Comparison of ENCODE assay signal across 8 cellular contexts in the genomic region with DNA sequence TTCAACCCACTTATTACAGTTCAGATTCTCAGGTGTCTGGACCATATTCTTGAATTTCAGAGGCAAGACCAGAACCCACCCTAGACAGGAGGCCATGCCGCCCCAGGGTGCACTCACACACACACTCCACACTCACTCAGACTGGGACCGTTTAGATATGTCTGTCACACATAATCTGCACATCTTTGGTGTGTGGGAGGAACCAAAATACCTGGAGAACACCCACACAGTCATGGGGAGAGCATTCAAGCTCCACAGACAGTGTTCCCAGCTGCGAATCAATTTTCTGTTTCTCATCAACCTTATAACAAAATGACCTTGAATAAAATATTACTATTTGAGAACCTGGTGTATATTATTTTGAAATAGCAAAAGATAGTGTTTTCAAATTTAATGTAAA.
"Had no signal": no experiment of that assay in that cellular context is flagged by ENCODE, and none has a peak within 500 bp of the region (broad histone marks: within the 10 kb centered on the region; RNA-seq: fewer than 3 reads in every experiment).

No MANE protein-coding gene starts in this region.

- ATAC-seq: GM23338, K562 had no signal

- H3K4me3 ChIP-seq: GM23338, K562 had no signal

- H3K9me3 Mint-ChIP-seq: GM23338 had no signal

- FAIRE-seq: H1, H54, K562 had no signal

- H2AFZ ChIP-seq: GM23338 had no signal

- H3K27ac ChIP-seq: HL-60 had no signal

- H3K4me3 Mint-ChIP-seq: GM23338, H9 had no signal

- H3K27ac Mint-ChIP-seq: GM23338, H9 had no signal

- H3K4me1 Mint-ChIP-seq: GM23338, H9 had no signal

- DNase-seq: H9, HCEC 1CT, IMR-90 had no signal

- H3K4me2 ChIP-seq: GM23338 had no signal
